In the genomic region with DNA sequence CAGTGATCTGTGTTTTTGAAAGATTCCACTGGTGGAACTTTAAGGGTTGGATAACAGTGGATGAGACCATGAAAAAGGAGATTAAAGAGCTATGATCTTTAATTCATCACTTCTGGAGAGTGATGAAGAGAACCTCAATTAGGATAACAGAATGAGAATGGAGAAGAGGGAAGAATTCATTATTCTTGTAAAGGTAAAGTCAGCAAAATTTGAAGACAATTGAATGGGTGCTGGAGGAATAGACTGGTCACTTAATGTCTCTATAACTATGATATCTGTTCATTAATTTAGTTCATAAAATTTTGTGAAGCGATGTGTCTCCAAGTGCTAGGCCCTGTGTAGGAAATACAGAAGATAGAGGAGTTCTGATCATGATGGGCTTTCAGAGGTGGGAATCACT, we compare ENCODE assay signal across 8 cellular contexts.
"Had no signal": no experiment of that assay in that cellular context is flagged by ENCODE, and none has a peak within 500 bp of the region (broad histone marks: within the 10 kb centered on the region; RNA-seq: fewer than 3 reads in every experiment).

No MANE protein-coding gene starts in this region.

- H3K4me3 ChIP-seq: GM12878 had no signal

- ATAC-seq: GM12878 had no signal

- FAIRE-seq: G401.6, GM12878, GM12891, GM12892, GM18507, GM19239 had no signal

- DNase-seq: GDM1, GF-D8 had no signal
